Comparison of ENCODE assay signal across 8 cellular contexts in genomic region chr11:43278302-43278956, GRCh38. TPM values are rescaled to one million over a fixed set of nuclear protein-coding genes. Genes with fewer than 3 reads are reported as not detected.
A peak's percentile ranks its signal among the peaks of the same experiment; 100 is the strongest.
DNase-seq lines count a peak whose midpoint lies in the region; ATAC-seq and TF ChIP-seq lines count a peak whose summit lies in the region.

No MANE protein-coding gene starts in this region.

- no peak overlapping the region for H3K4me3 ChIP-seq in hepatocyte

- POLR2A ChIA-PET in GM10248 (lab: Yijun Ruan, JAX): no interaction called here

- H4K20me1 ChIP-seq in hepatocyte (ENCODE audit: insufficient read depth, poor library complexity, severe bottlenecking): no peaks in the 10 kb centered on the region

- no peaks in the 10 kb centered on the region for H3K9me3 ChIP-seq in hepatocyte (ENCODE audit: low read depth)

- peak; percentile 23 for TF ChIP-seq CTCF in GM10248 (IDR thresholded peaks at IDR 0.05; ENCODE audit: control extremely low read depth, extremely low read depth, low read depth, missing control alignments)
- TF ChIP-seq CTCF in hepatocyte (IDR thresholded peaks at IDR 0.05; ENCODE audit: poor library complexity): peak; percentile 60

- DNase-seq in GM10248 (ENCODE audit: extremely low spot score) (no peak), HuH-7 (ENCODE audit: low spot score) (peak; percentile 55), SK-N-DZ (ENCODE audit: low spot score) (peak; percentile 81), hepatocyte (ENCODE audit: low spot score) (peak; percentile 45), KG1 (lab: John Stamatoyannopoulos, UW) (no peak), T-helper 1 cell (no peak)

- H3K27ac ChIP-seq in hepatocyte: no peak overlapping the region

- 52% methylated on average over 9 of the region's 9 CpGs for WGBS in hepatocyte (ENCODE audit: low lambda C conversion rate, missing lambda C conversion rate)

- CTCF ChIA-PET in GM10248 (lab: Yijun Ruan, JAX): interaction anchor here (0.7 to 2.1 kb wide), 11 partner anchors 9 to 512 kb away, joined by 3 to 11 read pairs (median 4); no protein-coding TSS in a partner anchor

- no peaks in the 10 kb centered on the region for H3K79me2 ChIP-seq in hepatocyte

- H3K4me2 ChIP-seq in hepatocyte: no peak overlapping the region

- no peaks in the 10 kb centered on the region for H3K27me3 ChIP-seq in hepatocyte

- H2AFZ ChIP-seq in hepatocyte: no peak overlapping the region

- ATAC-seq in GM18502 (IDR thresholded peaks at IDR 0.05; ENCODE audit: poor library complexity, unreplicated experiment) (no peak), HG03097 (IDR thresholded peaks at IDR 0.05; ENCODE audit: low FRiP score, unreplicated experiment) (no peak)

- H3K36me3 ChIP-seq in hepatocyte (replicated peaks; ENCODE audit: insufficient read depth, low read depth): no peaks in the 10 kb centered on the region

- H3K4me1 ChIP-seq in hepatocyte (ENCODE audit: insufficient read depth): no peaks in the 10 kb centered on the region

- H3K9me2 ChIP-seq in hepatocyte (replicated peaks; ENCODE audit: insufficient read depth): no peaks in the 10 kb centered on the region

RNA-seq across cellular contexts. Expression of gene API5, which starts 33.4 kb away (rescaled TPM):
- polyA plus RNA-seq in SK-N-DZ (2014; cell fraction: cytosol; rRNA removed): 111 and 124 TPM in 2 replicates
- 92.4 and 146 TPM in 2 replicates for polyA plus RNA-seq in SK-N-DZ (2014; cell fraction: nucleus; rRNA removed)
- total RNA-seq in hepatocyte: 86.9 and 107 TPM in 2 replicates
- 40.0 and 44.8 TPM in 2 replicates for polyA plus RNA-seq in hepatocyte

Comparison
In these comparisons a context has a peak if more than half of its experiments do, and no peak if none do; other contexts are left out.
1. DNase-seq: peak in HuH-7 (single experiment), SK-N-DZ (single experiment) and hepatocyte (single experiment); none in GM10248 (single experiment), KG1 (single experiment) and T-helper 1 cell (0 of 5).